Comparison of ENCODE assay signal across 8 cellular contexts in the genomic region with DNA sequence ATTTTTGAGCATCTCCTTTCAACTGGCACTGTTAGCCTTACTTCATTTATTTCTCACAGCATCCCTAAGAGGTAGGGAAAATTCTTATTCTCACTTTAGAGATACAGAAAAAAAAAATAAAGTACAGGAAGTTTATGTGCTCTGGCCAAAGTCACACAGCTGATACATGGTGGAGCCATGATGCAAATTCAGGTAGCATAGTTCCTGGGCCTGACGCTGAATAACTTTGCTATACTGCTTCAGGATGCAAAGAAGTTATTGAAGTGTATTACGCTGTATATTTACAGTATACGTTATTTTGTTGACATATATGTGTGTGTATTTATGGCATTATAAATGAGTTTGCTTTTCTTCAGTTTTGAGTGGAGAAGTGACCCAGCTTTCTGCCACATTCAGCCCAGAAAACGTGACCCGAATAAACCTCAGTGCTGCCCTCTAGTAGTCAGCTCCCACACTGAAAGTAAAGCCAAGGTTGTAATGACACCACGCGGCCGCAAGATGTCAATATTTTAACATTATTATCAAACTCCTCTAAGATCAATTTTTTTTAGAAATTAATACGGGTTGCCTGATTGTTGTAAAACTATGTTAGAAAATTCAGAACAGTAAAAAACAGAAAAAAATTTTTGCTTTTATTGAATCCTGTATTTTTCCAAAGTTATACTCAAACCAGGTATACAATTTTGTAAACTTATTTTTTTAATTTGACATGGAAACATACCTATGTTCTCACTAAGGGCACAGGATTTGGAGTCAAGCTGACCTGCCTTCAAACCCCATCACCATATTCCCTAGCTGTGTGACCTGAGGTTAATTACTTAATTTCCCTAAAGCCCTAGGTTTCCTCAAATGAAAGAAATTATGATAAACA. TPM values are rescaled to one million over a fixed set of nuclear protein-coding genes. Genes with fewer than 3 reads are reported as not detected.
DNase-seq lines count a peak whose midpoint lies in the region; ATAC-seq, FAIRE-seq and TF ChIP-seq lines count a peak whose summit lies in the region.

No MANE protein-coding gene starts in this region.

- no peak for ATAC-seq in HG02938 (IDR thresholded peaks at IDR 0.05; ENCODE audit: unreplicated experiment)

- H3K9me3 ChIP-seq in HEK293 (ENCODE audit: control insufficient read depth, insufficient read depth, low read depth, low read length) = no peaks in the 10 kb centered on the region

- no peak overlapping the region for H3K4me3 ChIP-seq in HEK293 (ENCODE audit: low read depth, low read length)

- DNase-seq in G401 (ENCODE audit: low spot score) (peak; percentile 58), NCI-H187 treated with DMSO at 0.1 percent for 48 hours (lab: John Stamatoyannopoulos, UW) (peak; percentile 27), brain pericyte (ENCODE audit: low read depth, low spot score) (peak; percentile 42), iris pigment epithelial cell (ENCODE audit: low read depth) (peak; percentile 64)
- peak; percentile 25 to 39 (median 28) for DNase-seq in stimulated activated CD4-positive, alpha-beta T cell treated with anti-CD3 and anti-CD28 coated beads, Interleukin-1b, Interleukin-23, amount 100 ng/mL, for 24 hours (ENCODE audit: low read depth in 4 of 4, low spot score in 1 of 4)

- CTCF ChIA-PET in HEK293 (lab: Yijun Ruan, JAX) = interaction anchor here (0.6 to 5.2 kb wide), 65 partner anchors 10 to 1918 kb away, joined by 3 to 110 read pairs (median 4); no protein-coding TSS in a partner anchor

- TF ChIP-seq CTCF in HEK293 (tag by site-specific recombination; IDR thresholded peaks at IDR 0.05) = peak; percentile 84

- H3K4me1 ChIP-seq in HEK293 (ENCODE audit: control insufficient read depth, insufficient read depth, low read length) = no peaks in the 10 kb centered on the region

- POLR2A ChIA-PET in HEK293 (lab: Yijun Ruan, JAX) = no interaction called here

- FAIRE-seq in TTC549 (lab: Jason Lieb, UNC) = peak; percentile 91

- no peak overlapping the region for H3K27ac ChIP-seq in HEK293 (ENCODE audit: extremely low read depth, low read depth, low read length)

- in situ Hi-C loops in G401 (cut with HindIII; ENCODE audit: low sequenced_read_pairs) = no loop called here

- no peaks in the 10 kb centered on the region for H3K36me3 ChIP-seq in HEK293 (ENCODE audit: control insufficient read depth in 2 of 2, insufficient read depth in 1 of 2, low read length in 2 of 2)

TF ChIP-seq in HEK293, 187 proteins besides CTCF, POLR2A, EP300 and RAD21:
- TF ChIP-seq IKZF3 (tag by site-specific recombination; IDR thresholded peaks at IDR 0.05) (no peak), ZBTB8A (tag by site-specific recombination; IDR thresholded peaks at IDR 0.05) (peak; percentile 56; the same call in 1 of the 2 replicates), ZNF37A (tag by site-specific recombination; IDR thresholded peaks at IDR 0.05) (no peak), KLF10 (tag by site-specific recombination; IDR thresholded peaks at IDR 0.05) (no peak), ZNF350 (tag by site-specific recombination; IDR thresholded peaks at IDR 0.05) (no peak), ZNF654 (tag by site-specific recombination; IDR thresholded peaks at IDR 0.05; ENCODE audit: low read depth) (peak; percentile 93), ZNF133 (tag by site-specific recombination; IDR thresholded peaks at IDR 0.05) (no peak), ZNF266 (tag by site-specific recombination; IDR thresholded peaks at IDR 0.05; ENCODE audit: low read depth) (no peak), ZNF530 (tag by site-specific recombination; IDR thresholded peaks at IDR 0.05; ENCODE audit: low read depth) (no peak), YY2 (tag by site-specific recombination; IDR thresholded peaks at IDR 0.05) (no peak), KLF7 (tag by site-specific recombination; IDR thresholded peaks at IDR 0.05; ENCODE audit: borderline replicate concordance) (no peak), ZNF521 (tag by site-specific recombination; IDR thresholded peaks at IDR 0.05) (no peak), ZNF184 (tag by site-specific recombination; IDR thresholded peaks at IDR 0.05) (0 out of 2 replicates have a peak, but pooled peaks have one; percentile 14)
- TF ChIP-seq, protein P1, sequence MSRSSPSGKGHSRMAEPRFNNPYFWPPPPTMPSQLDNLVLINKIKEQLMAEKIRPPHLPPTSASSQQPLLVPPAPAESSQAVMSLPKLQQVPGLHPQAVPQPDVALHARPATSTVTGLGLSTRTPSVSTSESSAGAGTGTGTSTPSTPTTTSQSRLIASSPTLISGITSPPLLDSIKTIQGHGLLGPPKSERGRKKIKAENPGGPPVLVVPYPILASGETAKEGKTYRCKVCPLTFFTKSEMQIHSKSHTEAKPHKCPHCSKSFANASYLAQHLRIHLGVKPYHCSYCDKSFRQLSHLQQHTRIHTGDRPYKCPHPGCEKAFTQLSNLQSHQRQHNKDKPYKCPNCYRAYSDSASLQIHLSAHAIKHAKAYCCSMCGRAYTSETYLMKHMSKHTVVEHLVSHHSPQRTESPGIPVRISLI (tag by site-specific recombination; IDR thresholded peaks at IDR 0.05) = peak; percentile 63; the same call in 1 of the 2 replicates
- TF ChIP-seq, protein P2, sequence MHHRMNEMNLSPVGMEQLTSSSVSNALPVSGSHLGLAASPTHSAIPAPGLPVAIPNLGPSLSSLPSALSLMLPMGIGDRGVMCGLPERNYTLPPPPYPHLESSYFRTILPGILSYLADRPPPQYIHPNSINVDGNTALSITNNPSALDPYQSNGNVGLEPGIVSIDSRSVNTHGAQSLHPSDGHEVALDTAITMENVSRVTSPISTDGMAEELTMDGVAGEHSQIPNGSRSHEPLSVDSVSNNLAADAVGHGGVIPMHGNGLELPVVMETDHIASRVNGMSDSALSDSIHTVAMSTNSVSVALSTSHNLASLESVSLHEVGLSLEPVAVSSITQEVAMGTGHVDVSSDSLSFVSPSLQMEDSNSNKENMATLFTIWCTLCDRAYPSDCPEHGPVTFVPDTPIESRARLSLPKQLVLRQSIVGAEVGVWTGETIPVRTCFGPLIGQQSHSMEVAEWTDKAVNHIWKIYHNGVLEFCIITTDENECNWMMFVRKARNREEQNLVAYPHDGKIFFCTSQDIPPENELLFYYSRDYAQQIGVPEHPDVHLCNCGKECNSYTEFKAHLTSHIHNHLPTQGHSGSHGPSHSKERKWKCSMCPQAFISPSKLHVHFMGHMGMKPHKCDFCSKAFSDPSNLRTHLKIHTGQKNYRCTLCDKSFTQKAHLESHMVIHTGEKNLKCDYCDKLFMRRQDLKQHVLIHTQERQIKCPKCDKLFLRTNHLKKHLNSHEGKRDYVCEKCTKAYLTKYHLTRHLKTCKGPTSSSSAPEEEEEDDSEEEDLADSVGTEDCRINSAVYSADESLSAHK (tag by site-specific recombination; IDR thresholded peaks at IDR 0.05) = no peak

RNA-seq across cellular contexts. Expression of a gene that starts 3.8 kb away (rescaled TPM):
- total RNA-seq in G401 (2014; rRNA removed; shearing (Covaris generic)) = not detected in 2 replicates

RNA-seq across cellular contexts. Expression of a gene that starts 50.9 kb away (rescaled TPM):
- total RNA-seq in G401 (2014; rRNA removed; shearing (Covaris generic)) = 5.3 and 10.5 TPM in 2 replicates
